In the genomic region with DNA sequence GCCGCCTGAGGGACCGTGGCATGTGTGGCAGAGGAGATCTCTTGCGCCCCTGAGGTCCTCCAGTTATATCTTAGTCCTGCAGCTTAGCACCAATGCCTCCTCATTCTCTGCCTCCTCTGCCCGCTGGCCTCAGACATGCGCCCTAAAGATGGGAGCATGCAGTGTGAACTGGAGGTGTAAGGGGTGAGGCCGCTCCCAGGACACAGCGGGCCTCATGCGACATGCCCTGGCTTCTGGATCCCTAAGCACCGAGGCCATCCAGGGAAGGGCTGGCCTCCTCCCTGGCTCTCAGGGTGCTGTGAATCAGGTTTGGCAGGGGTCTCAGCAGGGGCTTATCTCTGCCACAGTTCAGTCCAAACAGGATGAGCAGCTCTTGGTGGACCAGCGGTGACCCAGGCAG, we compare ENCODE assay signal across 23 cellular contexts.
DNase-seq lines count a peak whose midpoint lies in the region; ATAC-seq and TF ChIP-seq lines count a peak whose summit lies in the region.
"Had no signal": no experiment of that assay in that cellular context is flagged by ENCODE, and none has a peak within 500 bp of the region (broad histone marks: within the 10 kb centered on the region; RNA-seq: fewer than 3 reads in every experiment).

No MANE protein-coding gene starts in this region.

- H3K36me3 ChIP-seq in left ventricle myocardium inferior (peaks cover 6% of the 10 kb centered on the region), stomach smooth muscle (ENCODE audit: control insufficient read depth in 2 of 2, insufficient read depth in 2 of 2, low read length in 2 of 2) (peaks cover 0 to 6% of the 10 kb centered on the region in 2 donors)
- H3K36me3 ChIP-seq: BLaER1 treated with 17β-estradiol and CSF1 and Interleukin-3, amounts not matched to agents 10 nM and 100 nM; HAP-1 had no signal

- H3K27me3 Mint-ChIP-seq in natural killer cell treated with Interleukin-12 subunit alpha and Interleukin-12 subunit beta and Interleukin-15 and Interleukin-18, amount 100 ng/mL, for 72 hours = peaks cover 3 to 8% of the 10 kb centered on the region in 2 donors

- H3K4me3 ChIP-seq in left ventricle myocardium inferior (no peak overlapping the region), right cardiac atrium (ENCODE audit: low read length) (no peak overlapping the region), stomach smooth muscle (ENCODE audit: low read length in 2 of 2) (no peak overlapping the region)
- H3K4me3 ChIP-seq: BLaER1 treated with 17β-estradiol and CSF1 and Interleukin-3, amounts not matched to agents 10 nM and 100 nM; GM23248; HAP-1; K562; PC-9 had no signal

- no peaks in the 10 kb centered on the region for H3K36me3 Mint-ChIP-seq in natural killer cell treated with Interleukin-12 subunit alpha and Interleukin-12 subunit beta and Interleukin-15 and Interleukin-18, amount 100 ng/mL, for 72 hours

- no peaks in the 10 kb centered on the region for H3K4me1 Mint-ChIP-seq in natural killer cell treated with Interleukin-12 subunit alpha and Interleukin-12 subunit beta and Interleukin-15 and Interleukin-18, amount 100 ng/mL, for 72 hours (ENCODE audit: low read depth in 2 of 2)

- H3K4me3 Mint-ChIP-seq in natural killer cell treated with Interleukin-12 subunit alpha and Interleukin-12 subunit beta and Interleukin-15 and Interleukin-18, amount 100 ng/mL, for 72 hours = no peak overlapping the region
- H3K4me3 Mint-ChIP-seq: CD4-positive, alpha-beta T cell had no signal

- DNase-seq in left ventricle myocardium inferior (no peak), right cardiac atrium (no peak)
- no peak for DNase-seq in natural killer cell treated with Interleukin-12 subunit alpha and Interleukin-12 subunit beta and Interleukin-15 and Interleukin-18, amount 100 ng/mL, for 72 hours (ENCODE audit: low spot score)
- DNase-seq in central memory CD4-positive, alpha-beta T cell = no peak
- DNase-seq: AML-193; CD4-positive, alpha-beta T cell; GM23248; MV-4-11; NCI-H1105; NCI-H1436 treated with DMSO at 0.1 percent for 48 hours; NCI-H1930; NCI-H2107; NCI-H446; NCI-H524 treated with DMSO at 0.1 percent for 48 hours; NCI-H774; PC-9; SHP77 had no signal

- no peak overlapping the region for H3K9ac ChIP-seq in stomach smooth muscle (ENCODE audit: low read length in 2 of 2)
- H3K9ac ChIP-seq: BLaER1 treated with 17β-estradiol and CSF1 and Interleukin-3, amounts not matched to agents 10 nM and 100 nM; GM23248 had no signal

- intact Hi-C loops in left ventricle myocardium inferior (cut with micrococcal nuclease) (no loop called here), right cardiac atrium (cut with DNase I) (no loop called here)

- WGBS in right cardiac atrium = 94% methylated on average over 10 of the region's 10 CpGs

- H3K9me3 Mint-ChIP-seq in natural killer cell treated with Interleukin-12 subunit alpha and Interleukin-12 subunit beta and Interleukin-15 and Interleukin-18, amount 100 ng/mL, for 72 hours = no peaks in the 10 kb centered on the region
- H3K9me3 Mint-ChIP-seq: CD4-positive, alpha-beta T cell had no signal

- H3K4me1 ChIP-seq in left ventricle myocardium inferior = peaks cover 88% of the 10 kb centered on the region
- H3K4me1 ChIP-seq in right cardiac atrium (ENCODE audit: control insufficient read depth, insufficient read depth, low read length) = peaks cover 20% of the 10 kb centered on the region
- peaks cover 42% of the 10 kb centered on the region for H3K4me1 ChIP-seq in stomach smooth muscle (ENCODE audit: control insufficient read depth, insufficient read depth, low read length)
- H3K4me1 ChIP-seq: HAP-1 had no signal

- ATAC-seq in right cardiac atrium = no peak
- peak; percentile 26 to 40 for ATAC-seq in natural killer cell treated with Interleukin-12 subunit alpha and Interleukin-12 subunit beta and Interleukin-15 and Interleukin-18, amount 100 ng/mL, for 72 hours
- no peak for ATAC-seq in HG03442 (IDR thresholded peaks at IDR 0.05; ENCODE audit: unreplicated experiment)
- no peak for ATAC-seq in GM18858 (IDR thresholded peaks at IDR 0.05; ENCODE audit: unreplicated experiment)
- ATAC-seq: K562 had no signal

- H3K9me3 ChIP-seq in left ventricle myocardium inferior (replicated peaks) (no peaks in the 10 kb centered on the region), right cardiac atrium (ENCODE audit: control insufficient read depth, low read length) (no peaks in the 10 kb centered on the region), stomach smooth muscle (ENCODE audit: control insufficient read depth in 2 of 2, low read length in 2 of 2) (no peaks in the 10 kb centered on the region)
- H3K9me3 ChIP-seq: BLaER1 treated with 17β-estradiol and CSF1 and Interleukin-3, amounts not matched to agents 10 nM and 100 nM; HAP-1 had no signal

- H3K27ac Mint-ChIP-seq in natural killer cell treated with Interleukin-12 subunit alpha and Interleukin-12 subunit beta and Interleukin-15 and Interleukin-18, amount 100 ng/mL, for 72 hours = no peak overlapping the region
- H3K27ac Mint-ChIP-seq: CD4-positive, alpha-beta T cell had no signal

- TF ChIP-seq CTCF in left ventricle myocardium inferior (IDR thresholded peaks at IDR 0.05; ENCODE audit: borderline replicate concordance) = no peak

- H3K27ac ChIP-seq in left ventricle myocardium inferior (replicated peaks) = peak overlapping the region; percentile 71
- H3K27ac ChIP-seq in right cardiac atrium (ENCODE audit: low read length) = no peak overlapping the region
- H3K27ac ChIP-seq in stomach smooth muscle (ENCODE audit: low read length) = peak overlapping the region; percentile 31
- H3K27ac ChIP-seq: BLaER1 treated with 17β-estradiol and CSF1 and Interleukin-3, amounts not matched to agents 10 nM and 100 nM; GM23248; PC-9 had no signal

- H3K27me3 ChIP-seq in left ventricle myocardium inferior (ENCODE audit: low read depth) (no peaks in the 10 kb centered on the region), right cardiac atrium (ENCODE audit: control insufficient read depth, insufficient read depth) (no peaks in the 10 kb centered on the region), stomach smooth muscle (ENCODE audit: control insufficient read depth in 1 of 2, insufficient read depth in 2 of 2, low read length in 2 of 2) (no peaks in the 10 kb centered on the region)
- H3K27me3 ChIP-seq: BLaER1 treated with 17β-estradiol and CSF1 and Interleukin-3, amounts not matched to agents 10 nM and 100 nM had no signal

Comparison
In these comparisons a context has a peak if more than half of its experiments do, and no peak if none do; other contexts are left out.
1. ATAC-seq: peak in natural killer cell treated with Interleukin-12 subunit alpha and Interleukin-12 subunit beta and Interleukin-15 and Interleukin-18, amount 100 ng/mL, for 72 hours (2 of 2); none in right cardiac atrium (0 of 2), HG03442 (single experiment) and GM18858 (single experiment).